Comparison of ENCODE assay signal across 8 cellular contexts in the genomic region with DNA sequence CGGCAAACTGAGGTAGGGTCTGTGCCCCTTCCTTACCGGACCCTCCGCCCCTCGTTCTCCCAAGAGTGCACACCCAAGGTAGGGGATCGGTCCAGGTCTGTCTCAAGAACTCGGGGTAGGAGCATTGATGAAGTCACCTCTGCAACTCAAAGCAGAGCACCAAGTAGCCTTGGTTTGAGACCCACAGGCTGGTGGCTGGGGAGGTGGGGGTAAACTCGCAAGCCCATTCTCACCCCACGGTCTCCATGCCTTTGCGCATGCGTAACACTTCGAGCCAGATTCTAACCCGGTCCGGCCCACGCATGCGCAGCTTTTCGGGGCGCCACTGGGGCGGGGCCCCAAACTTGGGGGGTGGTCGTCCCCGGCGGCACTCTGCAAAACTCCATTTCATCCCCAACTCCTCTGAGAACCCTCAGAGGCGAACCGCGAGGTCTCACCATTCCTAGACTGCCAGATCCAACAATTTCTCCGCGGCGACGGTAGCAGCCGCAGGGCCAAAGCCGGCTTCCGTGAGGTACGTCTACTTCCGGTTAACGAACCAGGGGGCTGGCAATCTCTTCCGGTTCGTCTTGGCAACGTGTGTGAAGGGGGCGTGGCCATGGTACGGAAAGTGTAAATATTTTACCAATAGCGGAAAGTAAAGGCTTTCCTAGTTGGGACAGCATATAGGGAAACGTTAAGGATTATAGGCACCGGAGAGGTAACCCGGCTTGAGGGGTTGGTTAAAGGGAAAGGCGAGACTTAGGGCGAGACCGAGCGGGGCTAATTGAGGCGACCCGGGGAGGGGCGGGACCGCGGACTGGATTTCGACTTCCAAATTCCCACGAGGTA. TPM values are rescaled to one million over a fixed set of nuclear protein-coding genes. Genes with fewer than 3 reads are reported as not detected.
DNase-seq lines count a peak whose midpoint lies in the region; ATAC-seq and TF ChIP-seq lines count a peak whose summit lies in the region.

Gene MCRS1, minus strand, starts transcription at position 532 of the 831 bp plus-strand sequence. CDS start 1,411 bp downstream, outside the sequence.

- TF ChIP-seq POLR2A in heart left ventricle (IDR thresholded peaks at IDR 0.05), result peak in 1 of 2 donors; percentile 65
- peak in 3 of 4 donors; percentile 46 to 81 (median 51) for TF ChIP-seq POLR2A in upper lobe of left lung (IDR thresholded peaks at IDR 0.05)

- peak within 1 kb of the TSS; percentile 84 for H3K4me3 ChIP-seq in GM12864 (ENCODE audit: low read depth, low read length)
- H3K4me3 ChIP-seq in heart left ventricle, result peak within 1 kb of the TSS; percentile 50 to 99 (median 82)
- peak within 1 kb of the TSS; percentile 66 to 98 (median 76) for H3K4me3 ChIP-seq in upper lobe of left lung

- TF ChIP-seq CTCF in GM12864 (IDR thresholded peaks at IDR 0.05; ENCODE audit: low read depth, low read length, missing control alignments) (no peak), heart left ventricle (IDR thresholded peaks at IDR 0.05) (no peak), upper lobe of left lung (IDR thresholded peaks at IDR 0.05) (peak in 3 of 6 experiments; percentile 7 to 28 (median 8))

- H3K9me3 ChIP-seq in heart left ventricle, result no peaks in the 10 kb centered on the region
- no peaks in the 10 kb centered on the region for H3K9me3 ChIP-seq in upper lobe of left lung

- DNase-seq in GM12864 (ENCODE audit: low read depth) (peak; percentile 95), NCI-H1436 (lab: John Stamatoyannopoulos, UW) (peak; percentile 89), T follicular helper cell (ENCODE audit: low read depth) (peak; percentile 81), heart left ventricle (peak; percentile 88 to 92 (median 90)), posterior cingulate gyrus (peak; percentile 78 to 97 (median 85)), upper lobe of left lung (peak; percentile 85 to 94)

- TF ChIP-seq EP300 in upper lobe of left lung (IDR thresholded peaks at IDR 0.05), result peak in 1 of 4 donors; percentile 6

- 0% methylated on average over 54 of the region's 54 CpGs for WGBS in adipose tissue, 3 donors
- WGBS in heart left ventricle, 4 donors, result 0 to 1% (median 0%) methylated on average over 45 to 54 of the region's 54 CpGs
- WGBS in upper lobe of left lung, 2 donors, result 0% methylated on average over 26 to 54 of the region's 54 CpGs

- H3K27ac ChIP-seq in adipose tissue (ENCODE audit: low read depth, low read length) (no peak within 1 kb of the TSS), heart left ventricle (peak within 1 kb of the TSS; percentile 61 to 98 (median 94)), upper lobe of left lung (peak within 1 kb of the TSS; percentile 84 to 96 (median 90))

- peaks cover 0 to 62% (median 43%) of the 10 kb centered on the region in 12 donors for H3K4me1 ChIP-seq in heart left ventricle
- peaks cover 20 to 36% (median 24%) of the 10 kb centered on the region in 4 donors for H3K4me1 ChIP-seq in upper lobe of left lung

- H3K36me3 ChIP-seq in heart left ventricle (peaks cover 0 to 26% (median 22%) of the 10 kb centered on the region in 9 donors), upper lobe of left lung (peaks cover 16 to 30% (median 23%) of the 10 kb centered on the region in 4 donors)

- H3K27me3 ChIP-seq in heart left ventricle (no peaks in the 10 kb centered on the region), upper lobe of left lung (no peaks in the 10 kb centered on the region)

- ATAC-seq in HG02759 (IDR thresholded peaks at IDR 0.05; ENCODE audit: unreplicated experiment) (peak; percentile 89), heart left ventricle (peak; percentile 65 to 89 (median 79)), upper lobe of left lung (ENCODE audit: low FRiP score in 2 of 2) (peak; percentile 89 to 96)

- intact Hi-C loops in heart left ventricle (cut with DNase I) (loop anchor here in 1 of 10 donors (1.0 kb wide), 1 partner anchor 55 kb away; the partner anchor contains the start of gene PRPF40B), posterior cingulate gyrus (cut with DNase I) (loop anchor here (5.0 kb wide), 1 partner anchor 54 kb away; the partner anchor contains the start of gene PRPF40B)

RNA-seq across cellular contexts. Expression of gene MCRS1, which starts in this region (rescaled TPM):
- polyA plus RNA-seq in adipose tissue (10 to 100 TPM; 26.5 to 42.7 (median 38.3) TPM), heart left ventricle (10 to 100 TPM; 64.2 to 80.3 TPM)
- total RNA-seq in heart left ventricle (100 to 1,000 TPM in 3 of 9 donors, 10 to 100 TPM in 6; 70.0 to 122 (median 88.3) TPM), upper lobe of left lung (10 to 100 TPM; 39.6 to 85.9 (median 62.7) TPM)
